Comparison of ENCODE assay signal across 24 cellular contexts in genomic region chr1:114227059-114227458, GRCh38.
"Had no signal": no experiment of that assay in that cellular context is flagged by ENCODE, and none has a peak within 500 bp of the region (broad histone marks: within the 10 kb centered on the region; RNA-seq: fewer than 3 reads in every experiment).

No MANE protein-coding gene starts in this region.

- ATAC-seq: lower lobe of right lung; naive thymus-derived CD8-positive, alpha-beta T cell; pancreas; sciatic nerve; stimulated activated naive B cell treated with anti-CD40 and anti-IgM and Interleukin-4, amounts not matched to agents 10 μg/mL and 1 μg/mL and 100 μg/mL, for 72 hours; stimulated activated naive CD8-positive, alpha-beta T cell treated with anti-CD3 and anti-CD28 coated beads, Interleukin-15, Interleukin-2, amounts not matched to agents 100 U/mL and 50 U/mL, for 24 hours; upper lobe of right lung had no signal

- DNase-seq: glutamatergic neuron; hippocampal formation; kidney glomerular epithelial cell; lower lobe of right lung; mammary epithelial cell; mesenchymal stem cell; naive thymus-derived CD8-positive, alpha-beta T cell; nucleus accumbens; pancreas; posterior cingulate gyrus; stimulated activated CD4-positive, alpha-beta T cell treated with anti-CD3 and anti-CD28 coated beads, Interleukin-12 subunit alpha, Interleukin-12 subunit beta, amount 100 ng/mL, for 4 hours; stimulated activated CD4-positive, alpha-beta T cell treated with anti-CD3 and anti-CD28 coated beads, Interleukin-15, amount 100 ng/mL, for 24 hours; stimulated activated CD4-positive, alpha-beta T cell treated with anti-CD3 and anti-CD28 coated beads, Interleukin-2, amount 100 ng/mL, for 24 hours; stimulated activated CD4-positive, alpha-beta T cell treated with anti-CD3 and anti-CD28 coated beads, Interleukin-4, amount 100 ng/mL, for 1 hour; stimulated activated naive B cell treated with anti-CD40 and anti-IgM and Interleukin-4, amounts not matched to agents 10 μg/mL and 1 μg/mL and 100 μg/mL, for 72 hours; stimulated activated naive CD8-positive, alpha-beta T cell treated with anti-CD3 and anti-CD28 coated beads, Interleukin-15, Interleukin-2, amounts not matched to agents 100 U/mL and 50 U/mL, for 24 hours; tibial artery; trophoblast cell; upper lobe of right lung had no signal

- H3K36me3 ChIP-seq: lower lobe of right lung, pancreas, prostate gland, suprapubic skin, thoracic aorta, tibial artery, upper lobe of right lung had no signal

- H3K4me1 ChIP-seq: lower lobe of right lung, pancreas, prostate gland, suprapubic skin, tibial artery, upper lobe of right lung had no signal

- H3K27me3 ChIP-seq: pancreas, suprapubic skin, upper lobe of right lung had no signal

- H3K9me3 ChIP-seq: lower lobe of right lung, pancreas, prostate gland, suprapubic skin, thoracic aorta, tibial artery, upper lobe of right lung had no signal

- H3K4me3 ChIP-seq: lower lobe of right lung, pancreas, prostate gland, skin epidermis, suprapubic skin, thoracic aorta, tibial artery, upper lobe of right lung had no signal

- H3K27ac ChIP-seq: lower lobe of right lung, pancreas, prostate gland, skin epidermis, suprapubic skin, thoracic aorta, tibial artery, upper lobe of right lung had no signal
